In the genomic region with DNA sequence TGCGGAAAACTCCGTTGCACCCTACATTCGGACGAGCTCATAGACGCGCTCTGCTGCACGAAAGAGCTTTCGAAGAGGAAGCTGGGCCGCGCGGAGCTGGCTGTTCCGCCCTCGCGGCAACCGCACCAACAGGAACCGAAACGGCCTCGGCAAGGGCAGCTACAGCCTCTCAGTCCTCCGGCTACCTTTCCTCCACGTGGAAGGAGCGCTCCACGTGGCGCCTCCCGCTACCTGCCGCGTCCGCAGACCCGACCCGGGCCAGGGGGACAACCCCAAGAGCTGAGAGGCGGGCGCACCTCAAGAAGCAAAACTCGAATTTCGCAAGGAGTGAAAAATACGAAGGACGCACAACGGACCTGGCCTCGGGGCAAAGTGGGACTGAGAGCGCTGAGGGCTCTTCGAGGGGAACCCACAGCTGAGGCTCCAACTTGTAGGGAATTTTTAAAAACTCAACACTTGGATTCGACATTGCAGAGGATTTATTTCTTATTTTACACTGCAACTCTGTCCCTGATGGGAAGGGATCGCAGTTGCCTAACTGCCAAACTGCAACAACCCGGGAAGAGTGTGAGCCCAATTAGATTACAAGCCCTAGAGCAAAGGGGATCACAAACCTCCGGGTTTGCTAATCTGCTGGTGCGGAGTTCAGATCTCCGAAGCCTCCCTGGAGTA, we compare ENCODE assay signal across 8 cellular contexts. TPM values are rescaled to one million over a fixed set of nuclear protein-coding genes. Genes with fewer than 3 reads are reported as not detected.
DNase-seq lines count a peak whose midpoint lies in the region; ATAC-seq and TF ChIP-seq lines count a peak whose summit lies in the region.

No MANE protein-coding gene starts in this region.

- no peaks in the 10 kb centered on the region for H3K9me3 Mint-ChIP-seq in activated T-cell treated with anti-CD3 and anti-CD28 coated beads, Interleukin-2, amount 50 U/mL, for 72 hours

- intact Hi-C loops in head of caudate nucleus (cut with DNase I) (no loop called here), posterior cingulate gyrus (cut with DNase I) (no loop called here)

- no peak overlapping the region for H3K27ac Mint-ChIP-seq in activated T-cell treated with anti-CD3 and anti-CD28 coated beads, Interleukin-2, amount 50 U/mL, for 72 hours

- peaks cover 27% of the 10 kb centered on the region for H3K4me1 Mint-ChIP-seq in activated T-cell treated with anti-CD3 and anti-CD28 coated beads, Interleukin-2, amount 50 U/mL, for 72 hours (ENCODE audit: low read depth)

- H3K36me3 Mint-ChIP-seq in activated T-cell treated with anti-CD3 and anti-CD28 coated beads, Interleukin-2, amount 50 U/mL, for 72 hours (ENCODE audit: insufficient read depth in 2 of 2) = no peaks in the 10 kb centered on the region

- peaks cover 92% of the 10 kb centered on the region for H3K27me3 Mint-ChIP-seq in activated T-cell treated with anti-CD3 and anti-CD28 coated beads, Interleukin-2, amount 50 U/mL, for 72 hours (ENCODE audit: low read depth)

- peak; percentile 99 for ATAC-seq in HG03571 (IDR thresholded peaks at IDR 0.05; ENCODE audit: unreplicated experiment)
- ATAC-seq in activated T-cell treated with anti-CD3 and anti-CD28 coated beads, Interleukin-2, amount 50 U/mL, for 72 hours (replicated peaks in 1 of 2) = peak; percentile 76 to 78

- TF ChIP-seq CTCF in GM20000 (IDR thresholded peaks at IDR 0.05; ENCODE audit: extremely low read depth, missing control alignments) = no peak

- peak; percentile 59 for DNase-seq in EH (ENCODE audit: low read depth)
- peak; percentile 88 for DNase-seq in GM20000 (ENCODE audit: low spot score)
- peak; percentile 55 to 59 for DNase-seq in activated T-cell treated with anti-CD3 and anti-CD28 coated beads, Interleukin-2, amount 50 U/mL, for 72 hours
- peak in 39 of 42 donors; percentile 17 to 68 (median 49) for DNase-seq in head of caudate nucleus
- DNase-seq in posterior cingulate gyrus = peak in 6 of 10 donors; percentile 18 to 89 (median 58)
- no peak for DNase-seq in NCI-H2107 (lab: John Stamatoyannopoulos, UW)
- DNase-seq in NCI-H187 (lab: John Stamatoyannopoulos, UW) = no peak

- H3K4me3 Mint-ChIP-seq in activated T-cell treated with anti-CD3 and anti-CD28 coated beads, Interleukin-2, amount 50 U/mL, for 72 hours = peak overlapping the region; percentile 56 to 82

RNA-seq across cellular contexts. Expression of gene HPSE2, which starts 1.4 kb away (rescaled TPM):
- not detected for total RNA-seq in activated T-cell treated with anti-CD3 and anti-CD28 coated beads, Interleukin-2, amount 50 U/mL, for 72 hours

Comparison
In these comparisons a context has a peak if more than half of its experiments do, and no peak if none do; other contexts are left out.
1. DNase-seq: peak in EH (single experiment), GM20000 (single experiment), activated T-cell treated with anti-CD3 and anti-CD28 coated beads, Interleukin-2, amount 50 U/mL, for 72 hours (2 of 2), head of caudate nucleus (39 of 42) and posterior cingulate gyrus (6 of 10); none in NCI-H2107 (single experiment) and NCI-H187 (0 of 2).